ENCODE assay signal across 1 cellular context in genomic region chr11:74070713-74071506, GRCh38.
TF ChIP-seq lines count a peak whose summit lies in the region.

No MANE protein-coding gene starts in this region.

TF ChIP-seq in K562, 482 proteins besides CTCF, POLR2A, EP300 and RAD21 (continued from another document and continues in another):
- TF ChIP-seq ZNF609 (CRISPR knock-in tag; IDR thresholded peaks at IDR 0.05; ENCODE audit: borderline replicate concordance) (no peak), MYBL2 (IDR thresholded peaks at IDR 0.05; ENCODE audit: low read depth) (no peak), MYBL2 (CRISPR knock-in tag; IDR thresholded peaks at IDR 0.05; ENCODE audit: borderline replicate concordance) (no peak), STAT6 (CRISPR knock-in tag; IDR thresholded peaks at IDR 0.05) (no peak), PURB (CRISPR knock-in tag; IDR thresholded peaks at IDR 0.05; ENCODE audit: low read depth) (no peak), TRIM25 (IDR thresholded peaks at IDR 0.05; ENCODE audit: borderline replicate concordance) (no peak), SREBF2 (CRISPR knock-in tag; IDR thresholded peaks at IDR 0.05) (no peak), ZNF780A (CRISPR knock-in tag; IDR thresholded peaks at IDR 0.05) (no peak), ELF2 (CRISPR knock-in tag; IDR thresholded peaks at IDR 0.05) (no peak), ZNF696 (CRISPR knock-in tag; conservative IDR thresholded peaks at IDR 0.05) (no peak), ATF2 (CRISPR knock-in tag; IDR thresholded peaks at IDR 0.05) (no peak), SMC3 (conservative IDR thresholded peaks at IDR 0.05; ENCODE audit: insufficient read depth, low read depth, low read length) (no peak), ZNF184 (CRISPR knock-in tag; IDR thresholded peaks at IDR 0.05) (no peak), ZNF12 (CRISPR knock-in tag; IDR thresholded peaks at IDR 0.05) (no peak), RBM14 (IDR thresholded peaks at IDR 0.05; ENCODE audit: borderline replicate concordance, insufficient read depth, low read depth, low read length) (no peak), TEAD2 (tag; IDR thresholded peaks at IDR 0.05) (no peak), ZFP36 (IDR thresholded peaks at IDR 0.05; ENCODE audit: low read depth, low read length, partially characterized antibody) (peak; percentile 6), SRSF1 (IDR thresholded peaks at IDR 0.05; ENCODE audit: low read depth, low read length) (no peak), ZNF518B (CRISPR knock-in tag; IDR thresholded peaks at IDR 0.05) (no peak), ZNF140 (CRISPR knock-in tag; IDR thresholded peaks at IDR 0.05) (no peak), ZNF347 (CRISPR knock-in tag; IDR thresholded peaks at IDR 0.05; ENCODE audit: low read depth) (no peak), CREBBP (IDR thresholded peaks at IDR 0.05; ENCODE audit: low read depth, low read length) (no peak), ZKSCAN1 (IDR thresholded peaks at IDR 0.05; ENCODE audit: low read depth, low read length) (no peak), ZNF280A (IDR thresholded peaks at IDR 0.05; ENCODE audit: low read depth, partially characterized antibody) (no peak), ZNF395 (CRISPR knock-in tag; IDR thresholded peaks at IDR 0.05) (no peak), CBX1 (IDR thresholded peaks at IDR 0.05; ENCODE audit: low read depth) (no peak), ZFPM2 (CRISPR knock-in tag; IDR thresholded peaks at IDR 0.05) (no peak), ZNF212 (CRISPR knock-in tag; IDR thresholded peaks at IDR 0.05) (no peak), PCBP2 (IDR thresholded peaks at IDR 0.05; ENCODE audit: low read depth, low read length, poor library complexity, severe bottlenecking) (no peak), HNRNPLL (IDR thresholded peaks at IDR 0.05; ENCODE audit: low read depth, low read length, poor library complexity, severe bottlenecking) (no peak), HSF4 (CRISPR knock-in tag; IDR thresholded peaks at IDR 0.05; ENCODE audit: borderline replicate concordance) (no peak), ATF3 (IDR thresholded peaks at IDR 0.05) (no peak), ATF3 (CRISPR knock-in tag; conservative IDR thresholded peaks at IDR 0.05) (no peak), MAFG (tag; conservative IDR thresholded peaks at IDR 0.05) (no peak), L3MBTL2 (IDR thresholded peaks at IDR 0.05) (no peak), CCNT2 (IDR thresholded peaks at IDR 0.05; ENCODE audit: borderline replicate concordance, extremely low read depth, insufficient read length, low read depth, low read length) (no peak), NELFE (IDR thresholded peaks at IDR 0.05; ENCODE audit: insufficient read depth, insufficient read length) (no peak), NR2F6 (CRISPR knock-in tag; IDR thresholded peaks at IDR 0.05) (no peak), ZBED1 (IDR thresholded peaks at IDR 0.05) (no peak), KLF6 (CRISPR knock-in tag; IDR thresholded peaks at IDR 0.05; ENCODE audit: borderline replicate concordance) (no peak), ZBTB8A (IDR thresholded peaks at IDR 0.05; ENCODE audit: partially characterized antibody) (no peak), STAT5B (CRISPR knock-in tag; IDR thresholded peaks at IDR 0.05) (no peak), ZBTB34 (CRISPR knock-in tag; IDR thresholded peaks at IDR 0.05) (no peak), GABPB1 (CRISPR knock-in tag; IDR thresholded peaks at IDR 0.05) (no peak), U2AF1 (optimal IDR thresholded peaks at IDR 0.05; ENCODE audit: low read depth, low read length) (no peak), HDAC3 (IDR thresholded peaks at IDR 0.05; ENCODE audit: borderline replicate concordance, partially characterized antibody) (peak; percentile 53)
